Comparison of ENCODE assay signal across 11 cellular contexts in the genomic region with DNA sequence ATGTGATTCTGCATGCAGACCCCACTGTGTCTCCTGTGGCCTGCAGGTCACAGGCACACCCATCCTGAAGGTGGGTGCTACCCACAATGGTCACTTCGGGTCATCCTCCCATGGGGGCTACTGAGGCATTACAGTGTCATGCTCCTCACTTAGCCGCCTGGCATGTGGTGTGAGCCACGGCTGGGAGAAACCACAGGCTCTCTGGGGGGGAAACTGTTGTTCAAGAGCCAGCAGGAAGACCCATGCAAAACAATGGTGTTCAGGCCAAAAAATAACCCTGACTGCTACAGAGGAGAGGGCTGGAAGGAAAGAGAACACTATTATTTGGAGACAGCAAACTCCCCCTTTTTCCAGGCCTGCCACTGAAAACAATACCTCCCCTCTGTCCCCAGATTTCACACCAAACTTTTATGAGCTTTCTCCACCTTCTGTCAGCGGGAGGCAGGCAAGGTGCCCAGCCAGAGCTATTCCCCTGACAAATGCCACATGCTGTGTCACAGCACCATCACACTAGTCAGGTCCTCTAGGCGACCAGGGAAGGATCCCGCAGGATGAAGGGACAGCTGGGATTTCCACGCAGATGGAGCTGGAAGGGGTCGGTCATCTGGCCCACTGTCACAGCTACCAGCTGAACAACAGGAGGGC.
DNase-seq lines count a peak whose midpoint lies in the region; ATAC-seq and TF ChIP-seq lines count a peak whose summit lies in the region.
"Had no signal": no experiment of that assay in that cellular context is flagged by ENCODE, and none has a peak within 500 bp of the region (broad histone marks: within the 10 kb centered on the region; RNA-seq: fewer than 3 reads in every experiment).

No MANE protein-coding gene starts in this region.

- peaks cover 5% of the 10 kb centered on the region for H3K79me1 ChIP-seq in neuronal stem cell (ENCODE audit: low read depth, low read length)

- H3K4ac ChIP-seq in neuronal stem cell (ENCODE audit: low read length): no peak overlapping the region

- H3K27ac Mint-ChIP-seq in nephron progenitor cell: no peak overlapping the region

- peaks cover 0 to 2% of the 10 kb centered on the region in 2 donors for H3K9me3 ChIP-seq in neuronal stem cell (replicated peaks in 1 of 2; ENCODE audit: control insufficient read depth in 2 of 2, insufficient read depth in 1 of 2, low read depth in 1 of 2, low read length in 2 of 2)
- H3K9me3 ChIP-seq: psoas muscle had no signal

- no peak overlapping the region for H3K27ac ChIP-seq in neuronal stem cell (replicated peaks; ENCODE audit: low read length)
- H3K27ac ChIP-seq: psoas muscle had no signal

- H3K36me3 ChIP-seq in neuronal stem cell (replicated peaks in 1 of 2; ENCODE audit: control insufficient read depth in 2 of 2, insufficient read depth in 2 of 2, low read length in 2 of 2): no peaks in the 10 kb centered on the region

- H3K4me3 ChIP-seq in neuronal stem cell (ENCODE audit: low read length in 2 of 2): no peak overlapping the region
- H3K4me3 ChIP-seq: psoas muscle had no signal

- TF ChIP-seq CTCF in nephron progenitor cell (IDR thresholded peaks at IDR 0.05): no peak

- ATAC-seq in HG03025 (IDR thresholded peaks at IDR 0.05; ENCODE audit: low FRiP score, unreplicated experiment) (no peak), HG03571 (IDR thresholded peaks at IDR 0.05; ENCODE audit: unreplicated experiment) (no peak)

- peak overlapping the region; percentile 69 for H3K23ac ChIP-seq in neuronal stem cell (ENCODE audit: low read depth, low read length, poor library complexity)

- peak; percentile 77 for DNase-seq in Daoy (ENCODE audit: low read depth)
- DNase-seq in NCI-H2081 treated with DMSO at 0.1 percent for 48 hours (lab: John Stamatoyannopoulos, UW): peak; percentile 66
- DNase-seq in dermis blood vessel endothelial cell: peak; percentile 26
- DNase-seq in neuronal stem cell (ENCODE audit: low spot score): no peak
- DNase-seq in nephron progenitor cell: no peak
- DNase-seq in mesenteric fat pad (ENCODE audit: low spot score): no peak
- DNase-seq: DMS153, NCI-H510A had no signal

- no peak overlapping the region for H2BK15ac ChIP-seq in neuronal stem cell (ENCODE audit: low read length)

- H3K27me3 Mint-ChIP-seq in nephron progenitor cell (ENCODE audit: low read depth, poor library complexity): no peaks in the 10 kb centered on the region

- no peak overlapping the region for H2BK120ac ChIP-seq in neuronal stem cell (ENCODE audit: low read depth, low read length)

- no CpG with 5 or more reads among the region's 8 CpGs for WGBS in neuronal stem cell (ENCODE audit: extremely low coverage in 2 of 2, insufficient read length in 2 of 2, insufficient replicate concordance in 1 of 2), 2 donors

- no peak overlapping the region for H2BK12ac ChIP-seq in neuronal stem cell (ENCODE audit: low read length)

- peak overlapping the region; percentile 9 for H3K9ac ChIP-seq in neuronal stem cell (ENCODE audit: low read depth, low read length, poor library complexity)

- peak overlapping the region; percentile 22 for H3K14ac ChIP-seq in neuronal stem cell (ENCODE audit: low read length)

- no peak overlapping the region for H2AFZ ChIP-seq in neuronal stem cell (ENCODE audit: low read length)

- no peak overlapping the region for H3K4me3 Mint-ChIP-seq in nephron progenitor cell

- H3K9me3 Mint-ChIP-seq in nephron progenitor cell: no peaks in the 10 kb centered on the region

- H3K18ac ChIP-seq in neuronal stem cell (ENCODE audit: low read length): peak overlapping the region; percentile 78

- no peaks in the 10 kb centered on the region for H3K36me3 Mint-ChIP-seq in nephron progenitor cell (ENCODE audit: low read depth)

- no peaks in the 10 kb centered on the region for H3K27me3 ChIP-seq in neuronal stem cell (ENCODE audit: control insufficient read depth in 3 of 3, insufficient read depth in 3 of 3, low read depth in 1 of 3, low read length in 3 of 3)

- H2BK5ac ChIP-seq in neuronal stem cell (ENCODE audit: low read length): no peak overlapping the region

- H4K91ac ChIP-seq in neuronal stem cell (ENCODE audit: low read depth, low read length, poor library complexity): no peak overlapping the region

- no peak overlapping the region for H3K4me2 ChIP-seq in neuronal stem cell (ENCODE audit: insufficient read depth, low read length, poor library complexity, severe bottlenecking)

- H4K8ac ChIP-seq in neuronal stem cell (ENCODE audit: low read depth, low read length): no peak overlapping the region

- peaks cover 11 to 20% of the 10 kb centered on the region in 2 donors for H3K4me1 ChIP-seq in neuronal stem cell (ENCODE audit: control insufficient read depth in 2 of 2, insufficient read depth in 1 of 2, low read depth in 1 of 2, low read length in 2 of 2)

- H2AK5ac ChIP-seq in neuronal stem cell (ENCODE audit: low read depth, low read length): no peak overlapping the region

- H3K4me1 Mint-ChIP-seq in nephron progenitor cell: peaks cover 77% of the 10 kb centered on the region

Comparison
In these comparisons a context has a peak if more than half of its experiments do, and no peak if none do; other contexts are left out.
1. DNase-seq: peak in Daoy (single experiment), NCI-H2081 treated with DMSO at 0.1 percent for 48 hours (single experiment) and dermis blood vessel endothelial cell (single experiment); none in neuronal stem cell (single experiment), nephron progenitor cell (single experiment) and mesenteric fat pad (single experiment).